ENCODE assay signal across 2 cellular contexts in the genomic region with DNA sequence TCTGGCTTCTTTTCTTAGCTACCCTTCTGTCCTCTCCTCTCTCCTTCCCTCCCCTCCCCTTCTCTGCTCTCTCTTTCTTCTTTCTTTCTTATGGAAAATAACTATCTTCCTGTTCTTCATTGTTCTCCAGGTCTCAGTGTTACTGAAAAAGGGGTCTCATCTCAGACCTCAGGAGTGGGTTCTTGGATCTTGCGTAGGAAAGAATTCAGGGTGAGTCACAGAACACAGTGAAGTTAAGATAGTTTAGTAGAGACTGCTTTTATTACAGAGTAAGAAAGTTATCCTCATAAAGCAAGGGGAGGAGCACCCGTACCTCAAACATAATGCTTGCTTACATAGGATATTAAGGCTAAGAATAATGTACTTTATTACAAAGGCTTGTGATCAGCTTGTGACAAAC.
TF ChIP-seq lines count a peak whose summit lies in the region.

No MANE protein-coding gene starts in this region.

TF ChIP-seq in GM23338, 12 proteins besides CTCF, POLR2A, EP300 and RAD21:
- peak; percentile 78 for TF ChIP-seq ZNF462 (CRISPR knock-in tag; IDR thresholded peaks at IDR 0.05)
- TF ChIP-seq JUNB (IDR thresholded peaks at IDR 0.05; ENCODE audit: unreplicated experiment): no peak

TF ChIP-seq in WTC11, 78 proteins besides CTCF, POLR2A, EP300 and RAD21 (continued from another document):
- TF ChIP-seq ZBTB43 (CRISPR knock-in tag; IDR thresholded peaks at IDR 0.05) (no peak), ZNF423 (CRISPR knock-in tag; IDR thresholded peaks at IDR 0.05) (no peak), ETV6 (CRISPR knock-in tag; IDR thresholded peaks at IDR 0.05) (no peak), NR3C1 (CRISPR knock-in tag; conservative IDR thresholded peaks at IDR 0.05; ENCODE audit: low read depth) (no peak), SP1 (CRISPR knock-in tag; conservative IDR thresholded peaks at IDR 0.05) (no peak)
- TF ChIP-seq, protein P1, sequence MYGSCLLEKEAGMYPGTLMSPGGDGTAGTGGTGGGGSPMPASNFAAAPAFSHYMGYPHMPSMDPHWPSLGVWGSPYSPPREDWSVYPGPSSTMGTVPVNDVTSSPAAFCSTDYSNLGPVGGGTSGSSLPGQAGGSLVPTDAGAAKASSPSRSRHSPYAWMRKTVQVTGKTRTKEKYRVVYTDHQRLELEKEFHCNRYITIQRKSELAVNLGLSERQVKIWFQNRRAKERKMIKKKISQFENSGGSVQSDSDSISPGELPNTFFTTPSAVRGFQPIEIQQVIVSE (CRISPR knock-in tag; IDR thresholded peaks at IDR 0.05; ENCODE audit: borderline replicate concordance): no peak
